18 cellular contexts compared by ENCODE assay signal in genomic region chr2:71615769-71616730, GRCh38.
A peak's percentile ranks its signal among the peaks of the same experiment; 100 is the strongest.
DNase-seq lines count a peak whose midpoint lies in the region; ATAC-seq and TF ChIP-seq lines count a peak whose summit lies in the region.
"Had no signal": no experiment of that assay in that cellular context is flagged by ENCODE, and none has a peak within 500 bp of the region (broad histone marks: within the 10 kb centered on the region; RNA-seq: fewer than 3 reads in every experiment).

No MANE protein-coding gene starts in this region.

- H3K4me3 ChIP-seq in cardiac muscle cell = no peak overlapping the region
- no peak overlapping the region for H3K4me3 ChIP-seq in right cardiac atrium (ENCODE audit: low read length)
- no peak overlapping the region for H3K4me3 ChIP-seq in uterus

- H3K27ac ChIP-seq in cardiac muscle cell = peak overlapping the region; percentile 68
- peak overlapping the region; percentile 82 for H3K27ac ChIP-seq in right cardiac atrium (ENCODE audit: low read length)
- H3K27ac ChIP-seq in uterus = peak overlapping the region; percentile 59 to 63

- no peak overlapping the region for H3K27ac Mint-ChIP-seq in progenitor cell of endocrine pancreas
- H3K27ac Mint-ChIP-seq: activated T-helper 17 cell treated with anti-CD3 and anti-CD28 coated beads, Interleukin-2, amount 50 U/mL, for 72 hours; natural killer cell; stimulated activated naive CD8-positive, alpha-beta T cell treated with anti-CD3 and anti-CD28 coated beads, Interleukin-15, Interleukin-2, amounts not matched to agents 100 ng/mL and 50 ng/mL, for 24 hours; T-helper 1 cell treated with Interleukin-12 subunit alpha and Interleukin-12 subunit beta and Interleukin-4 antibody, amounts not matched to agents 30 μg/mL and 1 μg/mL, for 36 hours had no signal

- no peak for TF ChIP-seq POLR2A in uterus (IDR thresholded peaks at IDR 0.05)

- DNase-seq in cardiac muscle cell (ENCODE audit: low read depth in 1 of 2, low spot score in 1 of 2) (no peak), Right ventricle myocardium inferior (ENCODE audit: missing footprints) (no peak), right cardiac atrium (peak in 1 of 3 donors; percentile 37), progenitor cell of endocrine pancreas (ENCODE audit: low spot score, unreplicated experiment) (peak; percentile 8), uterus (no peak), NCI-H69 (lab: John Stamatoyannopoulos, UW) (no peak), SIG-M5 treated with dmso at 0.1 percent for 504 hours (lab: John Stamatoyannopoulos, UW; ENCODE audit: unreplicated experiment) (no peak)
- DNase-seq: effector CD4-positive, alpha-beta T cell; foreskin melanocyte; Karpas-422; NCI-H1694; NCI-H526 had no signal

- no peaks in the 10 kb centered on the region for H3K9me3 Mint-ChIP-seq in progenitor cell of endocrine pancreas (ENCODE audit: low read depth)
- H3K9me3 Mint-ChIP-seq: activated T-helper 17 cell treated with anti-CD3 and anti-CD28 coated beads, Interleukin-2, amount 50 U/mL, for 72 hours; natural killer cell; stimulated activated naive CD8-positive, alpha-beta T cell treated with anti-CD3 and anti-CD28 coated beads, Interleukin-15, Interleukin-2, amounts not matched to agents 100 ng/mL and 50 ng/mL, for 24 hours; T-helper 1 cell treated with Interleukin-12 subunit alpha and Interleukin-12 subunit beta and Interleukin-4 antibody, amounts not matched to agents 30 μg/mL and 1 μg/mL, for 36 hours had no signal

- H3K27me3 ChIP-seq in cardiac muscle cell = no peaks in the 10 kb centered on the region
- no peaks in the 10 kb centered on the region for H3K27me3 ChIP-seq in right cardiac atrium (ENCODE audit: control insufficient read depth, insufficient read depth)
- no peaks in the 10 kb centered on the region for H3K27me3 ChIP-seq in uterus

- no peaks in the 10 kb centered on the region for H3K4me1 Mint-ChIP-seq in progenitor cell of endocrine pancreas (ENCODE audit: low read depth)
- H3K4me1 Mint-ChIP-seq: activated T-helper 17 cell treated with anti-CD3 and anti-CD28 coated beads, Interleukin-2, amount 50 U/mL, for 72 hours; natural killer cell had no signal

- H3K36me3 ChIP-seq in cardiac muscle cell = no peaks in the 10 kb centered on the region
- H3K36me3 ChIP-seq in uterus = no peaks in the 10 kb centered on the region

- WGBS in right cardiac atrium = 65% methylated on average over 13 of the region's 13 CpGs

- H3K36me3 Mint-ChIP-seq in progenitor cell of endocrine pancreas (ENCODE audit: insufficient read depth) = no peaks in the 10 kb centered on the region
- H3K36me3 Mint-ChIP-seq: natural killer cell had no signal

- TF ChIP-seq CTCF in cardiac muscle cell (IDR thresholded peaks at IDR 0.05; ENCODE audit: low read depth, low read length) (no peak), progenitor cell of endocrine pancreas (IDR thresholded peaks at IDR 0.05; ENCODE audit: unreplicated experiment) (no peak), uterus (IDR thresholded peaks at IDR 0.05) (no peak)

- H3K27me3 Mint-ChIP-seq in progenitor cell of endocrine pancreas = peaks cover 5% of the 10 kb centered on the region
- H3K27me3 Mint-ChIP-seq: stimulated activated naive CD8-positive, alpha-beta T cell treated with anti-CD3 and anti-CD28 coated beads, Interleukin-15, Interleukin-2, amounts not matched to agents 100 ng/mL and 50 ng/mL, for 24 hours had no signal

- intact Hi-C loops in Right ventricle myocardium inferior (cut with DNase I) (loop anchor here (1.0 to 5.0 kb wide), 2 partner anchors 86 to 101 kb away; no protein-coding TSS in a partner anchor), right cardiac atrium (cut with DNase I) (loop anchor here in 3 of 4 donors (5.0 to 10.0 kb wide), 2 partner anchors 91 to 179 kb away; no protein-coding TSS in a partner anchor), uterus (cut with DNase I; ENCODE audit: low total_unique reads) (no loop called here)

- ATAC-seq in Right ventricle myocardium inferior (no peak), right cardiac atrium (no peak), GM19467 (IDR thresholded peaks at IDR 0.05; ENCODE audit: unreplicated experiment) (no peak)
- ATAC-seq: activated T-helper 17 cell treated with anti-CD3 and anti-CD28 coated beads, Interleukin-2, amount 50 U/mL, for 72 hours; natural killer cell had no signal

- peaks cover 12% of the 10 kb centered on the region for H3K4me1 ChIP-seq in cardiac muscle cell (ENCODE audit: low read depth)
- H3K4me1 ChIP-seq in right cardiac atrium (ENCODE audit: control insufficient read depth, insufficient read depth, low read length) = peaks cover 26% of the 10 kb centered on the region
- H3K4me1 ChIP-seq in uterus = no peaks in the 10 kb centered on the region
- H3K4me1 ChIP-seq: Caco-2 had no signal

- no peak overlapping the region for H3K4me3 Mint-ChIP-seq in progenitor cell of endocrine pancreas (ENCODE audit: low read depth)
- H3K4me3 Mint-ChIP-seq: activated T-helper 17 cell treated with anti-CD3 and anti-CD28 coated beads, Interleukin-2, amount 50 U/mL, for 72 hours; natural killer cell; stimulated activated naive CD8-positive, alpha-beta T cell treated with anti-CD3 and anti-CD28 coated beads, Interleukin-15, Interleukin-2, amounts not matched to agents 100 ng/mL and 50 ng/mL, for 24 hours; T-helper 1 cell treated with Interleukin-12 subunit alpha and Interleukin-12 subunit beta and Interleukin-4 antibody, amounts not matched to agents 30 μg/mL and 1 μg/mL, for 36 hours had no signal

- H3K9me3 ChIP-seq in cardiac muscle cell (ENCODE audit: low read depth) = no peaks in the 10 kb centered on the region
- H3K9me3 ChIP-seq in right cardiac atrium (ENCODE audit: control insufficient read depth, low read length) = no peaks in the 10 kb centered on the region
- H3K9me3 ChIP-seq in uterus = no peaks in the 10 kb centered on the region
- H3K9me3 ChIP-seq: Caco-2 had no signal
